Comparison of ENCODE assay signal across 27 cellular contexts in the genomic region with DNA sequence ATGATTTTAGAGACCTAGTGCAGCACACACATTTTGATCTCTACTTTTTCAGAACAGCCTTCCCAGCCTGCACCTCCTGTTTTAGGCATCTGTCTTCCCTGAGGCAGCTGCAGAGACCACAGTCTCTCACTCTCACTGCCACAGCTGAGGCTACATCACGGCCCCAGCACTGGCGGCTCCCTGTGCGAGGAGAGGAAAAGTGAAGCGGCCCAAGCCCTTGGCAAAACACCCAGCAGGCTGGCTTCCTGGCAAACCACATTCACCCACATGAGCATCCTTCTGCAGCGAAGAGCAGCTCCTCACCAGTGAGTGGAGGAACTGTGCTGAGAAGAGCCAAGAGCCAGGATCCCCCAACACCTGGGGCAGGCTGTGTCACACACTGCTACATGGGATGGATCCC. TPM values are rescaled to one million over a fixed set of nuclear protein-coding genes. Genes with fewer than 3 reads are reported as not detected.
"Had no signal": no experiment of that assay in that cellular context is flagged by ENCODE, and none has a peak within 500 bp of the region (broad histone marks: within the 10 kb centered on the region; RNA-seq: fewer than 3 reads in every experiment).

No MANE protein-coding gene starts in this region.

- DNase-seq: effector CD8-positive, alpha-beta T cell; foreskin keratinocyte; heart left ventricle; kidney; naive thymus-derived CD4-positive, alpha-beta T cell; right cardiac atrium; sigmoid colon; spleen; stimulated activated CD4-positive, alpha-beta T cell treated with anti-CD3 and anti-CD28 coated beads, Interleukin-4, amount 100 ng/mL, for 4 hours; stimulated activated naive CD8-positive, alpha-beta T cell treated with anti-CD3 and anti-CD28 coated beads, Interleukin-15, Interleukin-2, amounts not matched to agents 100 U/mL and 50 U/mL, for 24 hours; testis; tibial artery had no signal

- H3K27ac Mint-ChIP-seq: dendritic cell treated with granulocyte-macrophage colony-stimulating factor and Interleukin-4, amounts not matched to agents 40 ng/mL and 50 ng/mL, for 4 days; memory B cell; neural progenitor cell; stimulated activated memory B cell treated with anti-CD40 and anti-IgM and Interleukin-4, amounts not matched to agents 10 μg/mL and 1 μg/mL and 100 μg/mL, for 72 hours; type B pancreatic cell had no signal

- H3K27me3 ChIP-seq: esophagus muscularis mucosa, foreskin keratinocyte, gastroesophageal sphincter, heart left ventricle, hepatocyte, neural progenitor cell, sigmoid colon, spleen, testis, tibial artery had no signal

- H3K4me2 ChIP-seq: hepatocyte, neural progenitor cell had no signal

- H3K9ac ChIP-seq: neural progenitor cell, parathyroid adenoma had no signal

- H3K9me3 Mint-ChIP-seq: dendritic cell treated with granulocyte-macrophage colony-stimulating factor and Interleukin-4, amounts not matched to agents 40 ng/mL and 50 ng/mL, for 4 days; memory B cell; nephron; stimulated activated memory B cell treated with anti-CD40 and anti-IgM and Interleukin-4, amounts not matched to agents 10 μg/mL and 1 μg/mL and 100 μg/mL, for 72 hours; type B pancreatic cell had no signal

- H3K27ac ChIP-seq: esophagus muscularis mucosa, foreskin keratinocyte, gastroesophageal sphincter, heart left ventricle, hepatocyte, neural progenitor cell, parathyroid adenoma, prostate gland, sigmoid colon, skin epidermis, spleen, testis, tibial artery had no signal

- H3K27me3 Mint-ChIP-seq: dendritic cell treated with granulocyte-macrophage colony-stimulating factor and Interleukin-4, amounts not matched to agents 40 ng/mL and 50 ng/mL, for 4 days; memory B cell; naive thymus-derived CD4-positive, alpha-beta T cell; stimulated activated memory B cell treated with anti-CD40 and anti-IgM and Interleukin-4, amounts not matched to agents 10 μg/mL and 1 μg/mL and 100 μg/mL, for 72 hours; type B pancreatic cell had no signal

- H2AFZ ChIP-seq: hepatocyte, neural progenitor cell, parathyroid adenoma had no signal

- ATAC-seq: foreskin keratinocyte; gastroesophageal sphincter; heart left ventricle; left lobe of liver; naive thymus-derived CD4-positive, alpha-beta T cell; right cardiac atrium; stimulated activated memory B cell treated with anti-CD40 and anti-IgM and Interleukin-4, amounts not matched to agents 10 μg/mL and 1 μg/mL and 100 μg/mL, for 72 hours; stimulated activated naive CD8-positive, alpha-beta T cell treated with anti-CD3 and anti-CD28 coated beads, Interleukin-15, Interleukin-2, amounts not matched to agents 100 U/mL and 50 U/mL, for 24 hours had no signal

- H3K4me3 Mint-ChIP-seq: dendritic cell treated with granulocyte-macrophage colony-stimulating factor and Interleukin-4, amounts not matched to agents 40 ng/mL and 50 ng/mL, for 4 days; memory B cell; naive thymus-derived CD4-positive, alpha-beta T cell; nephron; neural progenitor cell; stimulated activated memory B cell treated with anti-CD40 and anti-IgM and Interleukin-4, amounts not matched to agents 10 μg/mL and 1 μg/mL and 100 μg/mL, for 72 hours; type B pancreatic cell had no signal

- H3K9me3 ChIP-seq: esophagus muscularis mucosa, gastroesophageal sphincter, heart left ventricle, prostate gland, sigmoid colon, spleen, testis, tibial artery had no signal

- H3K79me2 ChIP-seq: hepatocyte, parathyroid adenoma had no signal

- H3K4me3 ChIP-seq: esophagus muscularis mucosa, gastroesophageal sphincter, heart left ventricle, hepatocyte, lung, neural progenitor cell, prostate gland, sigmoid colon, skin epidermis, spleen, testis, tibial artery had no signal

- H3K4me1 ChIP-seq: foreskin keratinocyte, parathyroid adenoma, prostate gland, sigmoid colon, testis, tibial artery had no signal

RNA-seq across cellular contexts. Expression of gene PKD1L1, which starts 17.2 kb away (rescaled TPM):
- total RNA-seq: epithelial cell of proximal tubule had no signal
